In the genomic region with DNA sequence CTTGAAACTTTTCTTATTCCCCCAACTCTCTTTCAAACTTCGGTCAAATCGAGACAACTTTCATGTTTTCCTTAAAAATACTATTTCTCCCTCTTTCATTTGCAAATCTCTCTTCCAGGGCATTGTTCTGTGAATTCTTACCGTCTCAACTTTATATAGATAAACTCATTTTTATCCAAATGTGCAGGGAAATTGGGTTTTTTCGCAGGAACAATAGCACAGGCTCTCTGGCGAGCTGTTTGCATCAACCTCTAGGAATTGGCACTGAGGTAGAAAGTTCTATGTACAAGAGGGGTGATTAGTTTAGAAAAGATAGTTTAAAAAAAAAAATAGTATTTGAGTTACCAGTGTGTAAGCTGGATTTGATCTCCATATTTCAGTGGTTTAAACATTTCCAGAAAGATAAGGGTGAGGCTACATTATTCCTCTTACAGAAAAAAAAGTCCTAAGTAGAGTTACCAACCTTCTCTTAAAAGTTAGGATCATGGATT, we compare ENCODE assay signal across 8 cellular contexts.
DNase-seq lines count a peak whose midpoint lies in the region; ATAC-seq and TF ChIP-seq lines count a peak whose summit lies in the region.

No MANE protein-coding gene starts in this region.

- H4K20me1 ChIP-seq in PC-9 (ENCODE audit: insufficient read depth): no peaks in the 10 kb centered on the region

- peaks cover 25% of the 10 kb centered on the region for H3K4me1 ChIP-seq in PC-9 (replicated peaks; ENCODE audit: insufficient read depth)

- H3K4me3 ChIP-seq in GM12864 (ENCODE audit: low read depth, low read length): peak overlapping the region; percentile 66; the same call in 1 of the 2 replicates
- peak overlapping the region; percentile 70 for H3K4me3 ChIP-seq in PC-9

- no peaks in the 10 kb centered on the region for H3K9me3 ChIP-seq in PC-9 (ENCODE audit: insufficient read depth, low read depth)

- H3K4me2 ChIP-seq in PC-9: peak overlapping the region; percentile 80

- peaks cover 23% of the 10 kb centered on the region for H3F3A ChIP-seq in PC-9 (ENCODE audit: insufficient read depth, low read depth)

- no peaks in the 10 kb centered on the region for H3K36me3 ChIP-seq in PC-9 (ENCODE audit: low read depth)

- H3K36me3 Mint-ChIP-seq in endothelial cell (ENCODE audit: low read depth, unreplicated experiment) (no peaks in the 10 kb centered on the region), progenitor cell of endocrine pancreas (ENCODE audit: insufficient read depth) (no peaks in the 10 kb centered on the region)

- H2AFZ ChIP-seq in PC-9: peak overlapping the region; percentile 87

- H3K4me3 Mint-ChIP-seq in endothelial cell (ENCODE audit: unreplicated experiment) (peak overlapping the region; percentile 92), progenitor cell of endocrine pancreas (ENCODE audit: low read depth) (peak overlapping the region; percentile 81)

- ATAC-seq in HG03039 (IDR thresholded peaks at IDR 0.05; ENCODE audit: unreplicated experiment): no peak

- H3K4me1 Mint-ChIP-seq in endothelial cell (ENCODE audit: unreplicated experiment): peaks cover 6% of the 10 kb centered on the region
- H3K4me1 Mint-ChIP-seq in progenitor cell of endocrine pancreas (ENCODE audit: low read depth): peaks cover 17% of the 10 kb centered on the region

- H3K27me3 ChIP-seq in PC-9 (ENCODE audit: insufficient read depth, low read depth): no peaks in the 10 kb centered on the region

- CTCF ChIA-PET in PC-9 (lab: Charles Lee): interaction anchor here (0.5 kb wide), 1 partner anchor 308 kb away, joined by 3 read pairs; no protein-coding TSS in a partner anchor

- H3K9me3 Mint-ChIP-seq in endothelial cell (ENCODE audit: unreplicated experiment) (no peaks in the 10 kb centered on the region), progenitor cell of endocrine pancreas (ENCODE audit: low read depth) (peaks cover 1% of the 10 kb centered on the region)

- H3K79me2 ChIP-seq in PC-9 (ENCODE audit: low read depth): no peaks in the 10 kb centered on the region

- POLR2A ChIA-PET in PC-9 (lab: Charles Lee; ENCODE audit: unreplicated experiment): interaction anchor here (0.6 to 0.7 kb wide), 4 partner anchors 36 to 248 kb away, joined by 3 to 6 read pairs (median 4); a partner anchor contains a TSS

- TF ChIP-seq CTCF in GM12864 (IDR thresholded peaks at IDR 0.05; ENCODE audit: low read depth, low read length, missing control alignments) (no peak), PC-9 (conservative IDR thresholded peaks at IDR 0.05) (no peak), endothelial cell (IDR thresholded peaks at IDR 0.05; ENCODE audit: unreplicated experiment) (no peak), progenitor cell of endocrine pancreas (IDR thresholded peaks at IDR 0.05; ENCODE audit: unreplicated experiment) (no peak), GM10266 (IDR thresholded peaks at IDR 0.05; ENCODE audit: control insufficient read depth, insufficient read depth, low read depth, missing control alignments) (no peak)

- H3K27ac Mint-ChIP-seq in endothelial cell (ENCODE audit: unreplicated experiment) (peak overlapping the region; percentile 80), progenitor cell of endocrine pancreas (peak overlapping the region; percentile 87)

- no peaks in the 10 kb centered on the region for H3K9me2 ChIP-seq in PC-9 (ENCODE audit: insufficient read depth)

- peaks cover 1% of the 10 kb centered on the region for H3K27me3 Mint-ChIP-seq in endothelial cell (ENCODE audit: unreplicated experiment)
- H3K27me3 Mint-ChIP-seq in progenitor cell of endocrine pancreas: no peaks in the 10 kb centered on the region

- intact Hi-C loops in PC-9 (cut with micrococcal nuclease; ENCODE audit: unreplicated experiment): no loop called here

- peak overlapping the region; percentile 57 for H3K27ac ChIP-seq in PC-9

- DNase-seq in GM12864 (ENCODE audit: low read depth) (no peak), PC-9 (no peak), endothelial cell (ENCODE audit: low spot score) (no peak), progenitor cell of endocrine pancreas (ENCODE audit: low spot score, unreplicated experiment) (no peak), GM10266 (ENCODE audit: extremely low spot score) (no peak), NCI-H2171 treated with DMSO at 0.1 percent for 48 hours (lab: John Stamatoyannopoulos, UW) (no peak), GM03348 (ENCODE audit: low spot score) (no peak)

- BruUV-seq in PC-9 (replicated peaks; lab: Mats Ljungman, UMichigan): no TSS peak
